10 cellular contexts compared by ENCODE assay signal in the genomic region with DNA sequence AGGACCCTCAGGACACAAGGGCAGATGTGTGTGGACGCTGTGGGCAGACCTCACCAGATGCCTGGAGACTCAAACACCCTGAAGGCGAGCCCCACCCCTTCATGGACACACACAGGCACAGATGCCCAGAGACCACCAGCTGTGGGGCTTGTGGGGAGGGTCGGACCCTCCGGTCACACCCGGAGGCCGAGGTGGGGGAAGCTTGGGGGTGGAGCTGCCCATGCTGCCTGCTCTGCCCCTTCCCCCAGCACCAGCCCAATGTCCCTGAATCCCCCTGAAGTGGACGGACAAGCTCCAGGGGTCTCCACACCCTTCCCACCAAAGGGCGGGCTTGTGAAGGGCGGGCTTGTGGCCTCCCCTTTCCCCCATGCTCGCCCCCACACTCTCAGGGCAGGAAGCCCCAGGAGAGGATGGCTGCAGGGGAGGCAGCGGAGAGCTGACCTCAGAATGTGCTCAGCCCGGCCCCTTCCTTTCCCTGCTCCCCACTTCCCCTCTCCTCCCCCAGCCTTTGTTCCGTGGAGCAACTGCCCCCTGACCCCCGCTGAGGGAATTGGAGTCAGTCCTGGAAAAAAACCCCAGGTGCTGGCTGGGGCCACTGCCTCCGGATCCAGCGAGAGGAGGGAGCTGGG. TPM values are rescaled to one million over a fixed set of nuclear protein-coding genes. Genes with fewer than 3 reads are reported as not detected.
DNase-seq lines count a peak whose midpoint lies in the region; ATAC-seq, FAIRE-seq and TF ChIP-seq lines count a peak whose summit lies in the region.
"Had no signal": no experiment of that assay in that cellular context is flagged by ENCODE, and none has a peak within 500 bp of the region (broad histone marks: within the 10 kb centered on the region; RNA-seq: fewer than 3 reads in every experiment).

No MANE protein-coding gene starts in this region.

- H3K27ac ChIP-seq in skeletal muscle tissue (ENCODE audit: low read depth, low read length): peak overlapping the region; percentile 85
- H3K27ac ChIP-seq in A673 (ENCODE audit: low read depth, low read length, poor library complexity, severe bottlenecking): no peak overlapping the region

- H3K27me3 ChIP-seq in skeletal muscle tissue (ENCODE audit: control insufficient read depth in 3 of 3, insufficient read depth in 3 of 3, low read length in 3 of 3) (peaks cover 4 to 9% (median 7%) of the 10 kb centered on the region in 3 donors), A673 (replicated peaks; ENCODE audit: insufficient read depth, low read depth, low read length, poor library complexity) (no peaks in the 10 kb centered on the region)

- H3K27me3 Mint-ChIP-seq in activated CD8-positive, alpha-beta T cell treated with anti-CD3 and anti-CD28 coated beads, Interleukin-2, amount 10 ng/mL, durations not matched to agents 7 days and 5 days (ENCODE audit: low read depth): peaks cover 28% of the 10 kb centered on the region

- POLR2A ChIA-PET in activated CD8-positive, alpha-beta T cell treated with anti-CD3 and anti-CD28 coated beads, Interleukin-2, amount 10 ng/mL, durations not matched to agents 7 days and 5 days (lab: Charles Lee): no interaction called here
- POLR2A ChIA-PET in A673 (lab: Charles Lee; ENCODE audit: low non-redundant PET): no interaction called here

- peaks cover 37% of the 10 kb centered on the region for H3K4me1 Mint-ChIP-seq in activated CD8-positive, alpha-beta T cell treated with anti-CD3 and anti-CD28 coated beads, Interleukin-2, amount 10 ng/mL, durations not matched to agents 7 days and 5 days (ENCODE audit: low read depth)

- H3K36me3 ChIP-seq in skeletal muscle tissue (ENCODE audit: control insufficient read depth in 3 of 3, insufficient read depth in 3 of 3, low read length in 3 of 3) (no peaks in the 10 kb centered on the region), A673 (ENCODE audit: insufficient read depth, low read length, poor library complexity, severe bottlenecking) (no peaks in the 10 kb centered on the region)

- intact Hi-C loops in A673 (cut with micrococcal nuclease; ENCODE audit: unreplicated experiment): no loop called here

- H3K9ac ChIP-seq in skeletal muscle tissue (ENCODE audit: low read depth in 1 of 3, low read length in 3 of 3): peak overlapping the region in 2 of 3 donors; percentile 72 to 85

- no peak overlapping the region for H3K4me3 Mint-ChIP-seq in activated CD8-positive, alpha-beta T cell treated with anti-CD3 and anti-CD28 coated beads, Interleukin-2, amount 10 ng/mL, durations not matched to agents 7 days and 5 days

- no peak for DNase-seq in HTR-8/SVneo (ENCODE audit: insufficient read length, low spot score)
- peak; percentile 37 for DNase-seq in activated CD8-positive, alpha-beta T cell treated with anti-CD3 and anti-CD28 coated beads, Interleukin-2, amount 10 ng/mL, durations not matched to agents 7 days and 5 days
- no peak for DNase-seq in stimulated activated CD8-positive, alpha-beta memory T cell treated with anti-CD3 and anti-CD28 coated beads, Interleukin-4, amount 100 ng/mL, for 48 hours
- no peak for DNase-seq in ureter (ENCODE audit: low spot score)
- DNase-seq in A673 (ENCODE audit: low spot score): no peak
- DNase-seq in NK-92 treated with Interleukin-12 subunit alpha and Interleukin-12 subunit beta, amount 100 ng/mL, for 24 hours (lab: John Stamatoyannopoulos, UW): no peak
- DNase-seq: cortex of kidney, DMS79 had no signal

- ATAC-seq in activated CD8-positive, alpha-beta T cell treated with anti-CD3 and anti-CD28 coated beads, Interleukin-2, amount 10 ng/mL, durations not matched to agents 7 days and 5 days: no peak

- no peak overlapping the region for H3K27ac Mint-ChIP-seq in activated CD8-positive, alpha-beta T cell treated with anti-CD3 and anti-CD28 coated beads, Interleukin-2, amount 10 ng/mL, durations not matched to agents 7 days and 5 days

- FAIRE-seq in HTR-8/SVneo (lab: Jason Lieb, UNC): peak; percentile 72

- H3K9me3 ChIP-seq in iPS-18c (ENCODE audit: control insufficient read depth, insufficient read depth, low read length) (no peaks in the 10 kb centered on the region), skeletal muscle tissue (ENCODE audit: control insufficient read depth in 3 of 3, low read length in 3 of 3) (no peaks in the 10 kb centered on the region), A673 (ENCODE audit: low read depth, low read length, poor library complexity, severe bottlenecking) (no peaks in the 10 kb centered on the region)

- H3K36me3 Mint-ChIP-seq in activated CD8-positive, alpha-beta T cell treated with anti-CD3 and anti-CD28 coated beads, Interleukin-2, amount 10 ng/mL, durations not matched to agents 7 days and 5 days (ENCODE audit: low read depth): no peaks in the 10 kb centered on the region

- H3K4me3 ChIP-seq in iPS-18c (ENCODE audit: insufficient read depth, low read depth, low read length): peak overlapping the region; percentile 52; the same call in 1 of the 2 replicates
- peak overlapping the region; percentile 38 to 69 (median 63) for H3K4me3 ChIP-seq in skeletal muscle tissue (ENCODE audit: low read length in 3 of 3)
- H3K4me3 ChIP-seq in A673 (ENCODE audit: low read depth, low read length, poor library complexity, severe bottlenecking): no peak overlapping the region

- no peak for TF ChIP-seq CTCF in A673 (conservative IDR thresholded peaks at IDR 0.05; ENCODE audit: low read depth, low read length)

- H3K4me1 ChIP-seq in skeletal muscle tissue (ENCODE audit: control insufficient read depth in 3 of 3, insufficient read depth in 3 of 3, low read length in 3 of 3): peaks cover 17 to 36% (median 32%) of the 10 kb centered on the region in 3 donors
- no peaks in the 10 kb centered on the region for H3K4me1 ChIP-seq in A673 (ENCODE audit: insufficient read depth, low read length, poor library complexity, severe bottlenecking)

- BruUV-seq in A673 (replicated peaks; lab: Mats Ljungman, UMichigan): no TSS peak

- H3K9me3 Mint-ChIP-seq in activated CD8-positive, alpha-beta T cell treated with anti-CD3 and anti-CD28 coated beads, Interleukin-2, amount 10 ng/mL, durations not matched to agents 7 days and 5 days (ENCODE audit: insufficient read depth): no peaks in the 10 kb centered on the region

- CTCF ChIA-PET in activated CD8-positive, alpha-beta T cell treated with anti-CD3 and anti-CD28 coated beads, Interleukin-2, amount 10 ng/mL, durations not matched to agents 7 days and 5 days (lab: Charles Lee): interaction anchor here (1.0 to 1.1 kb wide), 2 partner anchors 16 to 140 kb away, joined by 3 to 4 read pairs; partner anchors contain the start of genes ARFRP1 and ZGPAT
- CTCF ChIA-PET in A673 (lab: Charles Lee): no interaction called here

RNA-seq across cellular contexts. Expression of gene ABHD16B, which starts 13.8 kb away (rescaled TPM):
- total RNA-seq in activated CD8-positive, alpha-beta T cell treated with anti-CD3 and anti-CD28 coated beads, Interleukin-2, amount 10 ng/mL, durations not matched to agents 7 days and 5 days: not detected
- total RNA-seq in skeletal muscle tissue (not detected), ureter (not detected), A673 (2021) (not detected in 2 replicates)

RNA-seq across cellular contexts. Expression of gene ZBTB46, which starts 16.4 kb away (rescaled TPM):
- total RNA-seq in activated CD8-positive, alpha-beta T cell treated with anti-CD3 and anti-CD28 coated beads, Interleukin-2, amount 10 ng/mL, durations not matched to agents 7 days and 5 days: under 1 TPM in 1 of 2 experiments, not detected in 1; 0.10 TPM
- total RNA-seq in skeletal muscle tissue (52.2 TPM), ureter (10.2 TPM), A673 (2021) (0.96 and 1.1 TPM in 2 replicates)

RNA-seq across cellular contexts. Expression of gene TPD52L2, which starts 17.6 kb away (rescaled TPM):
- total RNA-seq in activated CD8-positive, alpha-beta T cell treated with anti-CD3 and anti-CD28 coated beads, Interleukin-2, amount 10 ng/mL, durations not matched to agents 7 days and 5 days: 10 to 100 TPM; 35.7 to 40.0 TPM
- total RNA-seq in skeletal muscle tissue (29.2 TPM), ureter (85.4 TPM), A673 (2021) (80.1 and 89.9 TPM in 2 replicates)

RNA-seq across cellular contexts. Expression of gene DNAJC5, which starts 47.4 kb away (rescaled TPM):
- 10 to 100 TPM; 47.3 to 48.1 TPM for total RNA-seq in activated CD8-positive, alpha-beta T cell treated with anti-CD3 and anti-CD28 coated beads, Interleukin-2, amount 10 ng/mL, durations not matched to agents 7 days and 5 days
- 30.3 TPM for total RNA-seq in skeletal muscle tissue
- 52.4 TPM for total RNA-seq in ureter
- 43.6 and 44.9 TPM in 2 replicates for total RNA-seq in A673 (2021)
